8 cellular contexts compared by ENCODE assay signal in genomic region chr16:4475880-4476790, GRCh38. TPM values are rescaled to one million over a fixed set of nuclear protein-coding genes. Genes with fewer than 3 reads are reported as not detected.
DNase-seq lines count a peak whose midpoint lies in the region; ATAC-seq and TF ChIP-seq lines count a peak whose summit lies in the region.

A gene with protein sequence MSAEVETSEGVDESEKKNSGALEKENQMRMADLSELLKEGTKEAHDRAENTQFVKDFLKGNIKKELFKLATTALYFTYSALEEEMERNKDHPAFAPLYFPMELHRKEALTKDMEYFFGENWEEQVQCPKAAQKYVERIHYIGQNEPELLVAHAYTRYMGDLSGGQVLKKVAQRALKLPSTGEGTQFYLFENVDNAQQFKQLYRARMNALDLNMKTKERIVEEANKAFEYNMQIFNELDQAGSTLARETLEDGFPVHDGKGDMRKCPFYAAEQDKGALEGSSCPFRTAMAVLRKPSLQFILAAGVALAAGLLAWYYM (plus strand): TSS chr16:4476398. CDS start chr16:4505525, 29,127 bp downstream.

- DNase-seq in GM13977 (ENCODE audit: low spot score) (peak; percentile 98), NCI-H146 (lab: John Stamatoyannopoulos, UW) (peak; percentile 97), amygdala (lab: John Stamatoyannopoulos, UW) (peak; percentile 26 to 96 (median 86)), left ventricle myocardium superior (peak; percentile 96), pulmonary artery endothelial cell (ENCODE audit: low read depth, low spot score) (peak; percentile 73), uterus (peak; percentile 87 to 95)

- TF ChIP-seq POLR2A in uterus (IDR thresholded peaks at IDR 0.05) = peak; percentile 85 to 87

- H3K27me3 ChIP-seq in uterus = no peaks in the 10 kb centered on the region

- no peaks in the 10 kb centered on the region for H3K4me1 ChIP-seq in uterus

- H3K36me3 Mint-ChIP-seq in T-helper 1 cell treated with Interleukin-12 subunit alpha and Interleukin-12 subunit beta and Interleukin-4 antibody, amounts not matched to agents 30 μg/mL and 1 μg/mL, for 36 hours (ENCODE audit: low read depth) = peaks cover 9% of the 10 kb centered on the region

- peak within 1 kb of the TSS; percentile 61 to 87 for H3K4me3 ChIP-seq in uterus

- ATAC-seq in HG02870 (IDR thresholded peaks at IDR 0.05; ENCODE audit: unreplicated experiment) (peak; percentile 73), left ventricle myocardium superior (peak; percentile 96)

- H3K9me3 ChIP-seq in uterus = no peaks in the 10 kb centered on the region

- peak within 1 kb of the TSS; percentile 89 for H3K4me3 Mint-ChIP-seq in T-helper 1 cell treated with Interleukin-12 subunit alpha and Interleukin-12 subunit beta and Interleukin-4 antibody, amounts not matched to agents 30 μg/mL and 1 μg/mL, for 36 hours

- H3K9me3 Mint-ChIP-seq in T-helper 1 cell treated with Interleukin-12 subunit alpha and Interleukin-12 subunit beta and Interleukin-4 antibody, amounts not matched to agents 30 μg/mL and 1 μg/mL, for 36 hours = no peaks in the 10 kb centered on the region

- in situ Hi-C loops in GM13977 (cut with MboI; ENCODE audit: low pct_unique_long_range_greater_than_20kb, low sequenced_read_pairs, unreplicated experiment) = no loop called here

- peaks cover 20% of the 10 kb centered on the region for H3K4me1 Mint-ChIP-seq in T-helper 1 cell treated with Interleukin-12 subunit alpha and Interleukin-12 subunit beta and Interleukin-4 antibody, amounts not matched to agents 30 μg/mL and 1 μg/mL, for 36 hours (ENCODE audit: low read depth)

- H3K27ac ChIP-seq in uterus = peak within 1 kb of the TSS; percentile 64 to 75

- no peaks in the 10 kb centered on the region for H3K27me3 Mint-ChIP-seq in T-helper 1 cell treated with Interleukin-12 subunit alpha and Interleukin-12 subunit beta and Interleukin-4 antibody, amounts not matched to agents 30 μg/mL and 1 μg/mL, for 36 hours (ENCODE audit: low read depth)

- no peaks in the 10 kb centered on the region for H3K36me3 ChIP-seq in uterus

- TF ChIP-seq CTCF in GM13977 (IDR thresholded peaks at IDR 0.05; ENCODE audit: extremely low read depth, insufficient read depth, missing control alignments) (peak; percentile 55), uterus (IDR thresholded peaks at IDR 0.05) (peak in 3 of 4 experiments; percentile 43 to 61 (median 56))

- intact Hi-C loops in left ventricle myocardium superior (cut with micrococcal nuclease) = no loop called here
- intact Hi-C loops in uterus (cut with DNase I; ENCODE audit: low total_unique reads) = no loop called here

- peak within 1 kb of the TSS; percentile 88 for H3K27ac Mint-ChIP-seq in T-helper 1 cell treated with Interleukin-12 subunit alpha and Interleukin-12 subunit beta and Interleukin-4 antibody, amounts not matched to agents 30 μg/mL and 1 μg/mL, for 36 hours

RNA-seq across cellular contexts. Expression of the gene that starts here (rescaled TPM):
- total RNA-seq in left ventricle myocardium superior = 121 TPM
- 124 and 143 TPM in 2 replicates for total RNA-seq in pulmonary artery endothelial cell
- 10 to 100 TPM; 13.2 to 43.1 (median 34.1) TPM for total RNA-seq in uterus

Comparison
In these comparisons a context has a peak if more than half of its experiments do, and no peak if none do; other contexts are left out.
1. Peak in every context shown above with its lines: DNase-seq, ATAC-seq, H3K4me3 ChIP-seq and H3K27ac ChIP-seq.